In the genomic region with DNA sequence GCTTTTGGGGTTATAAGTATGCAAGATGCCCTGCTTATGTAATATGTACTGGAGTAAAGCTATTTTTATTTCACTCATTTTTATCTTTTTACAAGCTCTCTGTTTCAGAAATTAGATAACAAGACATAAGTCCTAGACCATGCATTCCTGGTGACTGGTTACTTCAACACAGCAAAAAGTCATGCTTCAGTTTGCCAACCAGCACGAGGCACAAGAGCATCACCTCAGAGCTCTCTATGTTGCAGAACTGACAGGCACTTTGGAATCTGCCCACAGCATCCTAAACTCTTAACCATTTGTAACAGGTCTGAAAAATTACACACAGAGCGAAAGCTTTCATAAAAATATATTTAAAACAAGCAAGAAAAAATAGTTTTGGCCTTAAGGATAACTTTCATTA, we compare ENCODE assay signal across 29 cellular contexts.
"Had no signal": no experiment of that assay in that cellular context is flagged by ENCODE, and none has a peak within 500 bp of the region (broad histone marks: within the 10 kb centered on the region; RNA-seq: fewer than 3 reads in every experiment).

No MANE protein-coding gene starts in this region.

- DNase-seq: activated B cell treated with CpG ODN at 0.5 μM for 24 hours; activated CD4-positive, alpha-beta T cell treated with anti-CD3 and anti-CD28 coated beads for 48 hours; activated CD4-positive, alpha-beta T cell treated with anti-CD3 and anti-CD28 coated beads, Interleukin-2, amount 50 U/mL, for 1 hour; activated CD4-positive, alpha-beta T cell treated with anti-CD3 and anti-CD28 coated beads, Interleukin-2, amount 50 U/mL, for 48 hours; activated CD8-positive, alpha-beta memory T cell treated with anti-CD3 and anti-CD28 coated beads, Interleukin-2, amount 10 ng/mL, durations not matched to agents 7 days and 5 days; activated CD8-positive, alpha-beta memory T cell treated with anti-CD3 and anti-CD28 coated beads, Interleukin-2, amount 50 U/mL, for 4 hours; activated CD8-positive, alpha-beta T cell treated with anti-CD3 and anti-CD28 coated beads, Interleukin-2, amount 10 ng/mL, durations not matched to agents 7 days and 5 days; activated effector memory CD4-positive, alpha-beta T cell treated with anti-CD3 and anti-CD28 coated beads, Interleukin-2, amount 50 U/mL, for 16 hours; activated naive CD4-positive, alpha-beta T cell treated with anti-CD3 and anti-CD28 coated beads for 36 hours; activated naive CD8-positive, alpha-beta T cell treated with anti-CD3 and anti-CD28 coated beads for 36 hours; activated naive CD8-positive, alpha-beta T cell treated with anti-CD3 and anti-CD28 coated beads, Interleukin-2, amount 50 U/mL, for 24 hours; activated T-cell treated with anti-CD3 and anti-CD28 coated beads, Interleukin-2, amount 50 U/mL, for 1 hour; activated T-cell treated with anti-CD3 and anti-CD28 coated beads, Interleukin-2, amount 50 U/mL, for 48 hours; adrenal gland; amygdala; aorta; body of pancreas; cerebellar nuclear complex; colonic mucosa; effector CD8-positive, alpha-beta T cell; foreskin keratinocyte; gastrocnemius medialis; heart right ventricle; T-helper 1 cell; T-helper 17 cell; T1000; WERI-Rb-1 had no signal

- H3K27ac ChIP-seq: adrenal gland, body of pancreas, colonic mucosa, foreskin keratinocyte, gastrocnemius medialis, heart right ventricle, WERI-Rb-1 had no signal

- H3K27me3 ChIP-seq: adrenal gland, body of pancreas, colonic mucosa, foreskin keratinocyte, gastrocnemius medialis had no signal

- H3K9me3 ChIP-seq: adrenal gland, body of pancreas, colonic mucosa, gastrocnemius medialis, heart right ventricle had no signal

- H3K4me3 ChIP-seq: adrenal gland, body of pancreas, colonic mucosa, gastrocnemius medialis, heart right ventricle had no signal

- H3K4me1 ChIP-seq: body of pancreas, colonic mucosa, foreskin keratinocyte, gastrocnemius medialis, heart right ventricle had no signal

- ATAC-seq: activated CD4-positive, CD25-positive, alpha-beta regulatory T cell treated with anti-CD3 and anti-CD28 coated beads, Interleukin-2, amount 50 U/mL, for 24 hours; activated CD8-positive, alpha-beta memory T cell treated with anti-CD3 and anti-CD28 coated beads, Interleukin-2, amount 10 ng/mL, durations not matched to agents 7 days and 5 days; activated CD8-positive, alpha-beta T cell treated with anti-CD3 and anti-CD28 coated beads, Interleukin-2, amount 10 ng/mL, durations not matched to agents 7 days and 5 days; activated naive CD8-positive, alpha-beta T cell treated with anti-CD3 and anti-CD28 coated beads, Interleukin-2, amount 50 U/mL, for 24 hours; body of pancreas; esophagus mucosa; foreskin keratinocyte; gastrocnemius medialis; heart right ventricle; T-helper 17 cell had no signal

- H3K36me3 ChIP-seq: adrenal gland, colonic mucosa, gastrocnemius medialis, heart right ventricle, WERI-Rb-1 had no signal
